In the genomic region with DNA sequence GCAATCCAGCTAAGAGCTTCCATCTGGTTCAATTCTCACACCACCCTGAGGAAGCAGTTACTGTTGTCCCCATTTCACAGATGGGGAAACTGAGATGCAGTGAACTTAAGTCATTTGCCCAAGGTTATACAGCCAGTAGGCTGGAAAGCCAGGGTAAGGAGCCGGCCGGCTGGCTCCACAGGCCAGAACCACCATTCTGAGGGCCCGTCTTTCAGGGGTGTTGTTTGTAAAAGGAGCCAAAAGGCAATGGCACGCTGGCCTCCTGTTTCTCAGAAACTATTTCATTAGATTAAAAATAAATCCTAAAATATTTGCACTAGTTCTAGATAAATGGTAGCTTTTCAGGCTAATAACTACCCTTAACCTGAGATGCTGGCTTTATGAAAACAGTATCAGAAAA, we compare ENCODE assay signal across 20 cellular contexts.
DNase-seq lines count a peak whose midpoint lies in the region; ATAC-seq and TF ChIP-seq lines count a peak whose summit lies in the region.
"Had no signal": no experiment of that assay in that cellular context is flagged by ENCODE, and none has a peak within 500 bp of the region (broad histone marks: within the 10 kb centered on the region; RNA-seq: fewer than 3 reads in every experiment).

No MANE protein-coding gene starts in this region.

- H3K9ac ChIP-seq in DND-41 (ENCODE audit: low read depth, low read length) (no peak overlapping the region), endodermal cell (ENCODE audit: extremely low read depth, low read length, poor library complexity, severe bottlenecking) (no peak overlapping the region)

- ATAC-seq in DND-41 (ENCODE audit: insufficient read depth, low read depth), result no peak
- ATAC-seq in activated CD8-positive, alpha-beta T cell treated with anti-CD3 and anti-CD28 coated beads for 36 hours, result no peak
- ATAC-seq: SK-N-SH treated with all-trans-retinoic acid at 6 μM for 48 hours had no signal

- H3K4me1 Mint-ChIP-seq in activated T-cell treated with anti-CD3 and anti-CD28 coated beads, Interleukin-2, amount 50 U/mL, for 24 hours (ENCODE audit: low read depth), result peaks cover 23% of the 10 kb centered on the region
- H3K4me1 Mint-ChIP-seq in activated CD8-positive, alpha-beta T cell treated with anti-CD3 and anti-CD28 coated beads for 36 hours (ENCODE audit: low read depth), result peaks cover 24% of the 10 kb centered on the region
- peaks cover 6% of the 10 kb centered on the region for H3K4me1 Mint-ChIP-seq in endodermal cell

- H3K4me2 ChIP-seq in DND-41 (ENCODE audit: insufficient read depth, low read length), result no peak overlapping the region

- 73% methylated on average over 4 of the region's 4 CpGs; no CpG with 5 or more reads in 1 of the 2 experiments for WGBS in endodermal cell (ENCODE audit: insufficient coverage in 1 of 2, insufficient read length in 1 of 2), 2 experiments

- H3K36me3 ChIP-seq in DND-41 (ENCODE audit: insufficient read depth, low read length) (no peaks in the 10 kb centered on the region), endodermal cell (ENCODE audit: control insufficient read depth, insufficient read depth, low read length) (no peaks in the 10 kb centered on the region)
- H3K36me3 ChIP-seq: MG63 had no signal

- peak overlapping the region; percentile 53 for H3K27ac Mint-ChIP-seq in activated T-cell treated with anti-CD3 and anti-CD28 coated beads, Interleukin-2, amount 50 U/mL, for 24 hours
- peak overlapping the region; percentile 70 for H3K27ac Mint-ChIP-seq in activated CD8-positive, alpha-beta T cell treated with anti-CD3 and anti-CD28 coated beads for 36 hours
- no peak overlapping the region for H3K27ac Mint-ChIP-seq in endodermal cell

- H3K9me3 Mint-ChIP-seq in activated T-cell treated with anti-CD3 and anti-CD28 coated beads, Interleukin-2, amount 50 U/mL, for 24 hours, result no peaks in the 10 kb centered on the region
- peaks cover 6% of the 10 kb centered on the region for H3K9me3 Mint-ChIP-seq in activated CD8-positive, alpha-beta T cell treated with anti-CD3 and anti-CD28 coated beads for 36 hours
- no peaks in the 10 kb centered on the region for H3K9me3 Mint-ChIP-seq in endodermal cell
- H3K9me3 Mint-ChIP-seq: CD8-positive, alpha-beta memory T cell had no signal

- CTCF ChIA-PET in activated CD8-positive, alpha-beta T cell treated with anti-CD3 and anti-CD28 coated beads for 36 hours (lab: Charles Lee), result interaction anchor here (1.0 kb wide), 1 partner anchor 9 kb away, joined by 4 read pairs; no protein-coding TSS in a partner anchor
- CTCF ChIA-PET in RWPE1 (lab: Yijun Ruan, JAX), result interaction anchor here (0.7 kb wide), 1 partner anchor 482 kb away, joined by 5 read pairs; no protein-coding TSS in a partner anchor

- peaks cover 29% of the 10 kb centered on the region for H3K4me1 ChIP-seq in DND-41 (ENCODE audit: insufficient read depth, low read length)
- no peaks in the 10 kb centered on the region for H3K4me1 ChIP-seq in endodermal cell (ENCODE audit: control insufficient read depth, insufficient read depth, low read length)

- 0 out of 2 replicates have a peak overlapping the region, but pooled peaks have one; percentile 33 for H3K27ac ChIP-seq in DND-41 (ENCODE audit: low read length)
- H3K27ac ChIP-seq in endodermal cell (ENCODE audit: low read depth, low read length), result no peak overlapping the region
- H3K27ac ChIP-seq in RWPE1, result no peak overlapping the region

- no peaks in the 10 kb centered on the region for H3K27me3 Mint-ChIP-seq in activated T-cell treated with anti-CD3 and anti-CD28 coated beads, Interleukin-2, amount 50 U/mL, for 24 hours
- H3K27me3 Mint-ChIP-seq in activated CD8-positive, alpha-beta T cell treated with anti-CD3 and anti-CD28 coated beads for 36 hours, result no peaks in the 10 kb centered on the region
- H3K27me3 Mint-ChIP-seq in endodermal cell (ENCODE audit: insufficient read depth), result peaks cover 23% of the 10 kb centered on the region
- H3K27me3 Mint-ChIP-seq: CD8-positive, alpha-beta memory T cell had no signal

- H3K9me3 ChIP-seq in DND-41 (ENCODE audit: insufficient read depth, low read length, severe bottlenecking) (no peaks in the 10 kb centered on the region), endodermal cell (ENCODE audit: control insufficient read depth, low read length) (no peaks in the 10 kb centered on the region)
- H3K9me3 ChIP-seq: MG63 had no signal

- no peak overlapping the region for H2AFZ ChIP-seq in DND-41 (ENCODE audit: low read depth, low read length)

- POLR2A ChIA-PET in activated CD8-positive, alpha-beta T cell treated with anti-CD3 and anti-CD28 coated beads for 36 hours (lab: Charles Lee), result no interaction called here
- POLR2A ChIA-PET in RWPE1 (lab: Yijun Ruan, JAX; ENCODE audit: low non-redundant PET), result no interaction called here

- DNase-seq in activated T-cell treated with anti-CD3 and anti-CD28 coated beads, Interleukin-2, amount 50 U/mL, for 24 hours, result no peak
- no peak for DNase-seq in activated T-cell treated with anti-CD3 and anti-CD28 coated beads, Interleukin-2, amount 50 U/mL, for 48 hours
- no peak for DNase-seq in DND-41
- no peak for DNase-seq in activated CD8-positive, alpha-beta T cell treated with anti-CD3 and anti-CD28 coated beads for 36 hours
- peak; percentile 18 for DNase-seq in endodermal cell
- DNase-seq in NCI-H1048 (lab: John Stamatoyannopoulos, UW), result no peak
- no peak for DNase-seq in Ammon's horn (ENCODE audit: low spot score)
- DNase-seq in RWPE1 (ENCODE audit: low spot score), result no peak
- DNase-seq: CD8-positive, alpha-beta memory T cell; DMS53; GOT3; MG63; NCI-H1105; NCI-H1694; NCI-H2081 treated with DMSO at 0.1 percent for 48 hours; NCI-H446 treated with DMSO at 0.1 percent for 48 hours; NCI-H748 treated with DMSO at 0.1 percent for 48 hours; OCI-M1; SHP77 treated with DMSO at 0.1 percent for 48 hours had no signal

- no peaks in the 10 kb centered on the region for H3K79me2 ChIP-seq in DND-41 (ENCODE audit: insufficient read depth, low read length)

- no peak for TF ChIP-seq CTCF in DND-41 (IDR thresholded peaks at IDR 0.05; ENCODE audit: borderline replicate concordance, extremely low read depth, low read length, poor library complexity, severe bottlenecking)
- TF ChIP-seq CTCF in activated CD8-positive, alpha-beta T cell treated with anti-CD3 and anti-CD28 coated beads for 36 hours (IDR thresholded peaks at IDR 0.05), result no peak
- no peak for TF ChIP-seq CTCF in endodermal cell (conservative IDR thresholded peaks at IDR 0.05)
- TF ChIP-seq CTCF in RWPE1 (conservative IDR thresholded peaks at IDR 0.05; ENCODE audit: low read depth), result no peak

- no peak overlapping the region for H3K4me3 Mint-ChIP-seq in activated T-cell treated with anti-CD3 and anti-CD28 coated beads, Interleukin-2, amount 50 U/mL, for 24 hours
- H3K4me3 Mint-ChIP-seq in activated CD8-positive, alpha-beta T cell treated with anti-CD3 and anti-CD28 coated beads for 36 hours, result no peak overlapping the region
- H3K4me3 Mint-ChIP-seq in endodermal cell, result no peak overlapping the region
- H3K4me3 Mint-ChIP-seq: CD8-positive, alpha-beta memory T cell had no signal

- H3K27me3 ChIP-seq in DND-41 (ENCODE audit: insufficient read depth, low read length, poor library complexity) (no peaks in the 10 kb centered on the region), endodermal cell (ENCODE audit: control insufficient read depth, insufficient read depth, low read length, poor library complexity, severe bottlenecking) (no peaks in the 10 kb centered on the region)
- H3K27me3 ChIP-seq: MG63 had no signal

- no peaks in the 10 kb centered on the region for H4K20me1 ChIP-seq in DND-41 (ENCODE audit: insufficient read depth, low read length)

- no peaks in the 10 kb centered on the region for H3K36me3 Mint-ChIP-seq in activated T-cell treated with anti-CD3 and anti-CD28 coated beads, Interleukin-2, amount 50 U/mL, for 24 hours (ENCODE audit: low read depth)
- peaks cover 5% of the 10 kb centered on the region for H3K36me3 Mint-ChIP-seq in activated CD8-positive, alpha-beta T cell treated with anti-CD3 and anti-CD28 coated beads for 36 hours (ENCODE audit: low read depth)
- H3K36me3 Mint-ChIP-seq in endodermal cell (ENCODE audit: low read depth), result no peaks in the 10 kb centered on the region

- H3K4me3 ChIP-seq in DND-41 (ENCODE audit: low read depth in 1 of 2, low read length in 2 of 2) (no peak overlapping the region), endodermal cell (ENCODE audit: low read length) (no peak overlapping the region)
- H3K4me3 ChIP-seq: MG63 had no signal

- intact Hi-C loops in activated CD8-positive, alpha-beta T cell treated with anti-CD3 and anti-CD28 coated beads for 36 hours (cut with micrococcal nuclease), result loop anchor here (10.0 kb wide), 1 partner anchor 216 kb away; a partner anchor contains a TSS
